Comparison of ENCODE assay signal across 1 cellular context in the genomic region with DNA sequence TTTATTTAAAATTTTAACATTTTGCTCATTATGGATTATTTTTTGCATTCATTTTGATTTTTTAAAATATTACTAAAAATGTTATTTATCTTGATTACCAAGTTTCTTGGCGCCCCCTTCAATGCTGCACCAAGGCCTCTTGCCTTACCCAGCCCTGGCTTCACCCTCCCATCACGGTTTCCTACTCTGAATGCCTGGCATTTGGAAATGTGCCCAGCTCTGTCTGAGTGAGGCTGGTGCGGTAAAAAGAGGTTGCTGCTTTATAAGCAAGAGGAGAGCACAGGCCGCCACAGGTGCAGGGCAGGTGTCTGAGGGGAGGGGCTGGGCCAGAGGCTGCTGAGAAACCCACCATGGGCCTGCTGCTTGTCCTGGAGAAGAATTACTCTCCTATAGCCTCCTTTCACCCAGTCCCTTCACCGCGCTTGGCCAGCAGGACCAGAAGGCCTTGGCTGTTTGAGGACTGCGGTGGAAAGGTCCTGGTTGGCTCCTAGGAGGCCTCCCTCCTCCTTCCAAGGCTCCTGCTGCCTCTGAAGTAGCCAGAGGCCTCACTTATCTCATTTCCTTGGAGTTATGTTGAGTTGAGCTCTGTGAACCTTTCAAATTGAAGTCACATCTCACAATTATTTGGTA.
TF ChIP-seq lines count a peak whose summit lies in the region.

No MANE protein-coding gene starts in this region.

TF ChIP-seq in H1, 55 proteins besides CTCF, POLR2A, EP300 and RAD21:
- TF ChIP-seq SP2 (IDR thresholded peaks at IDR 0.05; ENCODE audit: low read length) (no peak), SP4 (IDR thresholded peaks at IDR 0.05; ENCODE audit: low read length) (no peak), BACH1 (IDR thresholded peaks at IDR 0.05; ENCODE audit: low read length) (no peak), NANOG (IDR thresholded peaks at IDR 0.05; ENCODE audit: insufficient read depth, low read depth, low read length, poor library complexity, severe bottlenecking) (no peak), E2F6 (IDR thresholded peaks at IDR 0.05) (no peak), JUN (IDR thresholded peaks at IDR 0.05; ENCODE audit: low read depth, low read length) (no peak), BRCA1 (IDR thresholded peaks at IDR 0.05; ENCODE audit: low read depth, low read length) (no peak), ASH2L (IDR thresholded peaks at IDR 0.05; ENCODE audit: low read length) (no peak), CREB1 (IDR thresholded peaks at IDR 0.05) (no peak), CTBP2 (IDR thresholded peaks at IDR 0.05; ENCODE audit: borderline replicate concordance, insufficient read depth, insufficient read length, low read length) (no peak), SIN3A (conservative IDR thresholded peaks at IDR 0.05 in 1 of 2, IDR thresholded peaks at IDR 0.05 in 1 of 2; ENCODE audit: low read depth in 1 of 2, low read length in 2 of 2) (no peak), CHD1 (IDR thresholded peaks at IDR 0.05; ENCODE audit: low read depth, low read length) (no peak), POLR2AphosphoS5 (IDR thresholded peaks at IDR 0.05; ENCODE audit: low read depth, low read length) (no peak)
